In the genomic region with DNA sequence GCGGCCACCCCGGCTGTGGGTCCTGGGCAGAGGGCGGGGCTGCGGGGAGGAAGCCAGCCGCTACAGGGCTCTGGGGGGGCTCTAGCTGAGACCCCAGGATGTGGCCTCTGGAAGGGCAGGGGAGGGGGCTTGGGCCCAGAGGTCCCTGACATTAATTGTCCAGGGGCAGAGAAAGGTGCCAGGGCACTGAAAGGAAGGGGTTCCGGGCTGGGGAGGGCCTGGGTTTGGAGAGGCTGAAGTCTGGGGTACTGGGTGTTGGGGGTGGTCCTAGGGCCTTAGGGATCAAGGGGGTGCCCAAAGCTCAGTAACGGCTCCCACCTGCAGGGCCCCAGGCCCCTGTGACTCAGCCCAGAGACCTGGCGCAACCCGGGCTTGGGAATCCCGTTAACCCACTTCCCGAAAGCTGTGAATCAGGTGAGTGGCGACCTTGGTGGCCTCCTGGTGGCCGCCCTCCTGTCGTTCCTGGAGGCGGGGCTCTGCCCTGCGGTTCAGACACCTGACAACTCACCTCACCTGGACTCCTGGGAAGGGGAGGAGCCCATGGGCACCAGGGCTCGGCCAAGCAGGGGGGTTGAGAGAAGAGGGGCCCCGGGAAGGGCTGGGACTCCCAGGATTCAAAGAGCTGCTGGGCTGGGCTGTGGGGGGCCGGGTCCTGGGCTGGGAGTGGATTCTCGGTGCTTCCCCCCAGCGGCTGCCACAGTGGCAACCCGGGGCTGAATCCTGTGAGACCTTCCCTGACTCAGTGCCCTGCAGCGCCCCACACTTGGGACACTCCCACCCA, we compare ENCODE assay signal across 9 cellular contexts. TPM values are rescaled to one million over a fixed set of nuclear protein-coding genes. Genes with fewer than 3 reads are reported as not detected.
A peak's percentile ranks its signal among the peaks of the same experiment; 100 is the strongest.
DNase-seq lines count a peak whose midpoint lies in the region; ATAC-seq and TF ChIP-seq lines count a peak whose summit lies in the region.
"Had no signal": no experiment of that assay in that cellular context is flagged by ENCODE, and none has a peak within 500 bp of the region (broad histone marks: within the 10 kb centered on the region; RNA-seq: fewer than 3 reads in every experiment).

No MANE protein-coding gene starts in this region.

- CTCF ChIA-PET in activated CD8-positive, alpha-beta memory T cell treated with anti-CD3 and anti-CD28 coated beads, Interleukin-2, amount 10 ng/mL, durations not matched to agents 7 days and 5 days (lab: Charles Lee), result no interaction called here

- peak in 4 of 6 experiments; percentile 15 to 49 (median 27) for TF ChIP-seq CTCF in thyroid gland (IDR thresholded peaks at IDR 0.05)

- no peaks in the 10 kb centered on the region for H3K9me3 ChIP-seq in thyroid gland

- H3K4me1 ChIP-seq in thyroid gland, result peaks cover 4 to 7% of the 10 kb centered on the region in 2 donors

- no peak overlapping the region for H3K27ac Mint-ChIP-seq in activated CD8-positive, alpha-beta memory T cell treated with anti-CD3 and anti-CD28 coated beads, Interleukin-2, amount 10 ng/mL, durations not matched to agents 7 days and 5 days

- H3K27ac ChIP-seq in epithelial cell of prostate, result peak overlapping the region; percentile 74
- peak overlapping the region; percentile 73 to 90 (median 89) for H3K27ac ChIP-seq in thyroid gland
- H3K27ac ChIP-seq: GM23248, tibial artery had no signal

- peak; percentile 23 to 81 for TF ChIP-seq POLR2A in thyroid gland (IDR thresholded peaks at IDR 0.05)

- peaks cover 15% of the 10 kb centered on the region for H3K9me3 Mint-ChIP-seq in activated CD8-positive, alpha-beta memory T cell treated with anti-CD3 and anti-CD28 coated beads, Interleukin-2, amount 10 ng/mL, durations not matched to agents 7 days and 5 days (ENCODE audit: low read depth)

- H3K36me3 ChIP-seq in thyroid gland, result no peaks in the 10 kb centered on the region

- no peak overlapping the region for H3K4me3 Mint-ChIP-seq in activated CD8-positive, alpha-beta memory T cell treated with anti-CD3 and anti-CD28 coated beads, Interleukin-2, amount 10 ng/mL, durations not matched to agents 7 days and 5 days

- DNase-seq in activated CD8-positive, alpha-beta memory T cell treated with anti-CD3 and anti-CD28 coated beads, Interleukin-2, amount 50 U/mL, for 48 hours, result peak; percentile 53
- DNase-seq in activated CD8-positive, alpha-beta memory T cell treated with anti-CD3 and anti-CD28 coated beads, Interleukin-2, amount 10 ng/mL, durations not matched to agents 7 days and 5 days, result no peak
- DNase-seq in epithelial cell of prostate (ENCODE audit: low read depth, low spot score) (no peak), thyroid gland (peak; percentile 88 to 89), COR-L47 (lab: John Stamatoyannopoulos, UW) (no peak)
- no peak for DNase-seq in activated naive CD4-positive, alpha-beta T cell treated with Interleukin-2 at 50 U/mL for 16 hours
- DNase-seq: C1 segment of cervical spinal cord had no signal

- H3K36me3 Mint-ChIP-seq in activated CD8-positive, alpha-beta memory T cell treated with anti-CD3 and anti-CD28 coated beads, Interleukin-2, amount 10 ng/mL, durations not matched to agents 7 days and 5 days, result peaks cover 3% of the 10 kb centered on the region

- peaks cover 4% of the 10 kb centered on the region for H3K4me1 Mint-ChIP-seq in activated CD8-positive, alpha-beta memory T cell treated with anti-CD3 and anti-CD28 coated beads, Interleukin-2, amount 10 ng/mL, durations not matched to agents 7 days and 5 days

- 18 to 31% methylated on average over 6 to 15 of the region's 23 CpGs for WGBS in thyroid gland, 2 donors

- ATAC-seq in activated CD8-positive, alpha-beta memory T cell treated with anti-CD3 and anti-CD28 coated beads, Interleukin-2, amount 10 ng/mL, durations not matched to agents 7 days and 5 days, result no peak

- peaks cover 11% of the 10 kb centered on the region for H3K27me3 Mint-ChIP-seq in activated CD8-positive, alpha-beta memory T cell treated with anti-CD3 and anti-CD28 coated beads, Interleukin-2, amount 10 ng/mL, durations not matched to agents 7 days and 5 days

- intact Hi-C loops in thyroid gland (cut with DNase I), result no loop called here

- H3K27me3 ChIP-seq in thyroid gland, result no peaks in the 10 kb centered on the region

- peak overlapping the region in 1 of 3 donors; percentile 35 for H3K4me3 ChIP-seq in thyroid gland (replicated peaks in 1 of 3)
- H3K4me3 ChIP-seq: GM23248, tibial artery had no signal

RNA-seq across cellular contexts. Expression of a gene that starts 0.5 kb away (rescaled TPM):
- not detected for total RNA-seq in activated CD8-positive, alpha-beta memory T cell treated with anti-CD3 and anti-CD28 coated beads, Interleukin-2, amount 10 ng/mL, durations not matched to agents 7 days and 5 days
- total RNA-seq in thyroid gland, result 1 to 10 TPM; 1.2 to 7.7 (median 4.6) TPM
- total RNA-seq: GM23248 had no signal

RNA-seq across cellular contexts. Expression of a gene that starts 24.6 kb away (rescaled TPM):
- 10 to 100 TPM; 19.6 to 19.7 TPM for total RNA-seq in activated CD8-positive, alpha-beta memory T cell treated with anti-CD3 and anti-CD28 coated beads, Interleukin-2, amount 10 ng/mL, durations not matched to agents 7 days and 5 days
- total RNA-seq in thyroid gland, result 10 to 100 TPM; 58.4 to 89.3 (median 73.8) TPM

RNA-seq across cellular contexts. Expression of a gene that starts 28.3 kb away (rescaled TPM):
- 1 to 10 TPM; 3.6 to 7.0 TPM for total RNA-seq in activated CD8-positive, alpha-beta memory T cell treated with anti-CD3 and anti-CD28 coated beads, Interleukin-2, amount 10 ng/mL, durations not matched to agents 7 days and 5 days
- not detected for total RNA-seq in thyroid gland
- total RNA-seq: GM23248 had no signal

RNA-seq across cellular contexts. Expression of a gene that starts 41.4 kb away (rescaled TPM):
- 10 to 100 TPM in 1 of 2 experiments, 1 to 10 TPM in 1; 6.0 to 10.3 TPM for total RNA-seq in activated CD8-positive, alpha-beta memory T cell treated with anti-CD3 and anti-CD28 coated beads, Interleukin-2, amount 10 ng/mL, durations not matched to agents 7 days and 5 days
- total RNA-seq in thyroid gland, result under 1 TPM in 1 of 4 donors, not detected in 3; 0.56 TPM
- total RNA-seq: GM23248 had no signal

RNA-seq across cellular contexts. Expression of a gene that starts 53.3 kb away (rescaled TPM):
- total RNA-seq in activated CD8-positive, alpha-beta memory T cell treated with anti-CD3 and anti-CD28 coated beads, Interleukin-2, amount 10 ng/mL, durations not matched to agents 7 days and 5 days, result 10 to 100 TPM; 52.7 to 58.1 TPM
- total RNA-seq in thyroid gland, result 10 to 100 TPM; 31.3 to 49.8 (median 41.5) TPM

Comparison
In these comparisons a context has a peak if more than half of its experiments do, and no peak if none do; other contexts are left out.
1. DNase-seq: peak in activated CD8-positive, alpha-beta memory T cell treated with anti-CD3 and anti-CD28 coated beads, Interleukin-2, amount 50 U/mL, for 48 hours (single experiment) and thyroid gland (2 of 2); none in activated CD8-positive, alpha-beta memory T cell treated with anti-CD3 and anti-CD28 coated beads, Interleukin-2, amount 10 ng/mL, durations not matched to agents 7 days and 5 days (single experiment), epithelial cell of prostate (single experiment), COR-L47 (single experiment) and activated naive CD4-positive, alpha-beta T cell treated with Interleukin-2 at 50 U/mL for 16 hours (single experiment).
2. RNA of a gene that starts 28.3 kb away (total RNA-seq): 3.6 to 7.0 TPM in activated CD8-positive, alpha-beta memory T cell treated with anti-CD3 and anti-CD28 coated beads, Interleukin-2, amount 10 ng/mL, durations not matched to agents 7 days and 5 days; not detected in thyroid gland; every median in the first group is over 4 times any median in the second.